10 cellular contexts compared by ENCODE assay signal in the genomic region with DNA sequence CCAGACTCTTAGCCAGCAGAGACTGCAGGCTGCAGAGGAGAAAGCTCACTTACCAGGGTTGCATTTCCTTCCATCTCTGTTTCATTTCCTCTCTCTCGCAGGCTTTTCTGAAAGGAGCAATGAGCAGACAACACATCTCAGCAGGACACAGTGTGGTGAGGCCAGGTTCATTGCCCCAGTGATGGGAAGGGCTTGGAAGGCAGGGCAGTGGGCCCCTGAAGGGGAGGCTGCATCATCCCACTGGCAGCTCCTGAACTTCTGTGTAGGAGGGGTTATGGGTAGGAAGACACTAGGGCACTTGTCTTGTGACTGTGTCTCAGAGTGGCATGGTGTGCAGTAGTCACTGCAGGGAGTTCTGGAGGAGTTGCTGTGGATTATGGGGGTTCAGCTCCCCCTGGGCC.
DNase-seq lines count a peak whose midpoint lies in the region; ATAC-seq and TF ChIP-seq lines count a peak whose summit lies in the region.
"Had no signal": no experiment of that assay in that cellular context is flagged by ENCODE, and none has a peak within 500 bp of the region (broad histone marks: within the 10 kb centered on the region; RNA-seq: fewer than 3 reads in every experiment).

No MANE protein-coding gene starts in this region.

- H3K36me3 Mint-ChIP-seq in stimulated activated memory B cell treated with anti-CD40 and anti-IgM and Interleukin-4, amounts not matched to agents 10 μg/mL and 1 μg/mL and 100 μg/mL, for 72 hours, result no peaks in the 10 kb centered on the region

- no peak for TF ChIP-seq EP300 in tibial nerve (IDR thresholded peaks at IDR 0.05)

- WGBS in heart right ventricle, 2 donors, result 58 to 68% methylated on average over 1 of the region's 1 CpG
- 15 to 72% methylated on average over 1 of the region's 1 CpG for WGBS in tibial nerve, 2 donors

- no peak for TF ChIP-seq POLR2A in tibial nerve (IDR thresholded peaks at IDR 0.05)

- H3K36me3 ChIP-seq in heart right ventricle (no peaks in the 10 kb centered on the region), tibial nerve (no peaks in the 10 kb centered on the region)

- no peak overlapping the region for H3K4me3 Mint-ChIP-seq in stimulated activated memory B cell treated with anti-CD40 and anti-IgM and Interleukin-4, amounts not matched to agents 10 μg/mL and 1 μg/mL and 100 μg/mL, for 72 hours
- H3K4me3 Mint-ChIP-seq: activated CD4-positive, alpha-beta T cell treated with anti-CD3 and anti-CD28 coated beads, Interleukin-2, amount 10 ng/mL, durations not matched to agents 24 days and 14 days; stimulated activated naive CD8-positive, alpha-beta T cell treated with anti-CD3 and anti-CD28 coated beads, Interleukin-15, Interleukin-2, amounts not matched to agents 100 ng/mL and 50 ng/mL, for 24 hours had no signal

- peak; percentile 7 to 57 (median 30) for ATAC-seq in heart right ventricle
- peak; percentile 84 for ATAC-seq in HG02798 (IDR thresholded peaks at IDR 0.05; ENCODE audit: poor library complexity, unreplicated experiment)
- peak; percentile 88 for ATAC-seq in stimulated activated memory B cell treated with anti-CD40 and anti-IgM and Interleukin-4, amounts not matched to agents 10 μg/mL and 1 μg/mL and 100 μg/mL, for 72 hours

- H3K9me3 ChIP-seq in heart right ventricle (no peaks in the 10 kb centered on the region), tibial nerve (no peaks in the 10 kb centered on the region)

- no peaks in the 10 kb centered on the region for H3K27me3 ChIP-seq in heart right ventricle
- H3K27me3 ChIP-seq in tibial nerve, result no peaks in the 10 kb centered on the region

- H3K4me1 Mint-ChIP-seq in stimulated activated memory B cell treated with anti-CD40 and anti-IgM and Interleukin-4, amounts not matched to agents 10 μg/mL and 1 μg/mL and 100 μg/mL, for 72 hours, result peaks cover 29% of the 10 kb centered on the region

- intact Hi-C loops in heart right ventricle (cut with DNase I), result no loop called here
- intact Hi-C loops in cardiac septum (cut with DNase I), result no loop called here

- H3K27ac Mint-ChIP-seq in stimulated activated memory B cell treated with anti-CD40 and anti-IgM and Interleukin-4, amounts not matched to agents 10 μg/mL and 1 μg/mL and 100 μg/mL, for 72 hours, result peak overlapping the region; percentile 1
- H3K27ac Mint-ChIP-seq: activated CD4-positive, alpha-beta T cell treated with anti-CD3 and anti-CD28 coated beads, Interleukin-2, amount 10 ng/mL, durations not matched to agents 24 days and 14 days; stimulated activated naive CD8-positive, alpha-beta T cell treated with anti-CD3 and anti-CD28 coated beads, Interleukin-15, Interleukin-2, amounts not matched to agents 100 ng/mL and 50 ng/mL, for 24 hours had no signal

- no peak overlapping the region for H3K27ac ChIP-seq in heart right ventricle
- H3K27ac ChIP-seq in tibial nerve, result no peak overlapping the region

- no peak for DNase-seq in heart right ventricle
- DNase-seq in cardiac septum (ENCODE audit: low spot score), result no peak
- peak; percentile 29 for DNase-seq in NAMALWA (ENCODE audit: low spot score)
- no peak for DNase-seq in superior temporal gyrus (ENCODE audit: extremely low spot score)
- DNase-seq in tibial nerve (ENCODE audit: low spot score in 2 of 2), result no peak
- DNase-seq in NCI-H345 treated with DMSO at 0.1 percent for 48 hours (lab: John Stamatoyannopoulos, UW; ENCODE audit: unreplicated experiment), result no peak
- DNase-seq: activated CD4-positive, alpha-beta T cell treated with anti-CD3 and anti-CD28 coated beads, Interleukin-2, amount 10 ng/mL, durations not matched to agents 24 days and 14 days had no signal

- H3K27me3 Mint-ChIP-seq in stimulated activated memory B cell treated with anti-CD40 and anti-IgM and Interleukin-4, amounts not matched to agents 10 μg/mL and 1 μg/mL and 100 μg/mL, for 72 hours, result peaks cover 16% of the 10 kb centered on the region

- H3K9me3 Mint-ChIP-seq in stimulated activated memory B cell treated with anti-CD40 and anti-IgM and Interleukin-4, amounts not matched to agents 10 μg/mL and 1 μg/mL and 100 μg/mL, for 72 hours, result peaks cover 2% of the 10 kb centered on the region
- H3K9me3 Mint-ChIP-seq: stimulated activated naive CD8-positive, alpha-beta T cell treated with anti-CD3 and anti-CD28 coated beads, Interleukin-15, Interleukin-2, amounts not matched to agents 100 ng/mL and 50 ng/mL, for 24 hours had no signal

- no peak for TF ChIP-seq CTCF in heart right ventricle (IDR thresholded peaks at IDR 0.05)
- TF ChIP-seq CTCF in tibial nerve (IDR thresholded peaks at IDR 0.05), result no peak

- H3K4me3 ChIP-seq in heart right ventricle (no peak overlapping the region), tibial nerve (no peak overlapping the region)

- H3K4me1 ChIP-seq in heart right ventricle, result peaks cover 0 to 18% (median 6%) of the 10 kb centered on the region in 9 donors
- H3K4me1 ChIP-seq in tibial nerve, result peaks cover 0 to 4% (median 0%) of the 10 kb centered on the region in 4 donors

Comparison
In these comparisons a context has a peak if more than half of its experiments do, and no peak if none do; other contexts are left out.
1. ATAC-seq: peak in every context shown above with its lines; median percentile 88 in stimulated activated memory B cell treated with anti-CD40 and anti-IgM and Interleukin-4, amounts not matched to agents 10 μg/mL and 1 μg/mL and 100 μg/mL, for 72 hours; 84 in HG02798; 30 in heart right ventricle.